Comparison of ENCODE assay signal across 8 cellular contexts in genomic region chr22:17036842-17037711, GRCh38. TPM values are rescaled to one million over a fixed set of nuclear protein-coding genes. Genes with fewer than 3 reads are reported as not detected.
DNase-seq lines count a peak whose midpoint lies in the region; ATAC-seq and TF ChIP-seq lines count a peak whose summit lies in the region.
"Not testable (repeated sequence)": the region's sequence is repeated elsewhere in the genome, so short reads cannot be mapped to it uniquely, and the experiment has no call there.

No MANE protein-coding gene starts in this region.

- peak; percentile 7 for DNase-seq in BJ (ENCODE audit: low read depth)
- DNase-seq in NCI-H1930 (lab: John Stamatoyannopoulos, UW) = peak; percentile 15 to 16
- DNase-seq in activated CD4-positive, alpha-beta T cell treated with anti-CD3 and anti-CD28 coated beads, Interleukin-2, amount 10 ng/mL, durations not matched to agents 24 days and 14 days; coronary artery (ENCODE audit: low spot score); left colon; spleen: not testable (repeated sequence)

- peak; percentile 61 for ATAC-seq in GM19043 (IDR thresholded peaks at IDR 0.05; ENCODE audit: low read depth, unreplicated experiment)
- ATAC-seq in HG03025 (IDR thresholded peaks at IDR 0.05; ENCODE audit: low FRiP score, unreplicated experiment) = peak; percentile 56
- peak; percentile 48 for ATAC-seq in left colon

- CTCF ChIA-PET in BJ (lab: Yijun Ruan, JAX) = interaction anchor here (1.9 kb wide), 1 partner anchor 21 kb away, joined by 8 read pairs; no protein-coding TSS in a partner anchor

- not testable (repeated sequence) for H3K9me3 Mint-ChIP-seq in activated CD4-positive, alpha-beta T cell treated with anti-CD3 and anti-CD28 coated beads, Interleukin-2, amount 10 ng/mL, durations not matched to agents 24 days and 14 days

- H3K4me1 ChIP-seq in spleen = peaks cover 0 to 20% (median 7%) of the 10 kb centered on the region in 6 donors

- POLR2A ChIA-PET in BJ (lab: Charles Lee) = not testable (repeated sequence)

- not testable (repeated sequence) for H3K36me3 Mint-ChIP-seq in activated CD4-positive, alpha-beta T cell treated with anti-CD3 and anti-CD28 coated beads, Interleukin-2, amount 10 ng/mL, durations not matched to agents 24 days and 14 days (ENCODE audit: low read depth)

- not testable (repeated sequence) for H3K27ac Mint-ChIP-seq in activated CD4-positive, alpha-beta T cell treated with anti-CD3 and anti-CD28 coated beads, Interleukin-2, amount 10 ng/mL, durations not matched to agents 24 days and 14 days

- not testable (repeated sequence) for TF ChIP-seq CTCF in BJ (IDR thresholded peaks at IDR 0.05; ENCODE audit: insufficient read depth, low read depth, low read length); coronary artery (IDR thresholded peaks at IDR 0.05); spleen (IDR thresholded peaks at IDR 0.05 in 8 of 11, conservative IDR thresholded peaks at IDR 0.05 in 3 of 11)

- H3K27ac ChIP-seq in coronary artery (peak overlapping the region in 1 of 2 donors; percentile 37), spleen (peak overlapping the region in 3 of 8 donors; percentile 63 to 73 (median 70))

- intact Hi-C loops in activated CD4-positive, alpha-beta T cell treated with anti-CD3 and anti-CD28 coated beads, Interleukin-2, amount 10 ng/mL, durations not matched to agents 24 days and 14 days (cut with micrococcal nuclease); left colon (cut with DNase I, micrococcal nuclease); spleen (cut with DNase I; ENCODE audit: low total_unique reads): not testable (repeated sequence)

- H3K9me3 ChIP-seq in spleen = not testable (repeated sequence)

- H3K4me3 Mint-ChIP-seq in activated CD4-positive, alpha-beta T cell treated with anti-CD3 and anti-CD28 coated beads, Interleukin-2, amount 10 ng/mL, durations not matched to agents 24 days and 14 days = peak overlapping the region; percentile 66

- H3K36me3 ChIP-seq in BJ (ENCODE audit: control insufficient read depth, insufficient read depth, low read length); spleen: not testable (repeated sequence)

- TF ChIP-seq POLR2A in spleen (IDR thresholded peaks at IDR 0.05) = not testable (repeated sequence)

- H3K27me3 Mint-ChIP-seq in activated CD4-positive, alpha-beta T cell treated with anti-CD3 and anti-CD28 coated beads, Interleukin-2, amount 10 ng/mL, durations not matched to agents 24 days and 14 days = peaks cover 23% of the 10 kb centered on the region

- not testable (repeated sequence) for H3K27me3 ChIP-seq in BJ (ENCODE audit: control insufficient read depth, insufficient read depth, low read length)
- peaks cover 0 to 41% (median 11%) of the 10 kb centered on the region in 7 donors for H3K27me3 ChIP-seq in spleen (replicated peaks in 1 of 7)

- WGBS in spleen, 5 donors = 33 to 78% (median 38%) methylated on average over 9 to 36 of the region's 56 CpGs

- H3K4me3 ChIP-seq in BJ (ENCODE audit: low read depth, low read length) (peak overlapping the region; percentile 48), coronary artery (peak overlapping the region; percentile 61), spleen (peak overlapping the region; percentile 12 to 67 (median 25))

- H3K4me1 Mint-ChIP-seq in activated CD4-positive, alpha-beta T cell treated with anti-CD3 and anti-CD28 coated beads, Interleukin-2, amount 10 ng/mL, durations not matched to agents 24 days and 14 days = not testable (repeated sequence)

RNA-seq across cellular contexts. Expression of gene GAB4, which starts 29.1 kb away (rescaled TPM):
- polyA plus RNA-seq in BJ (2011; rRNA removed) (not detected in 2 replicates), spleen (under 1 TPM in 1 of 3 donors, not detected in 2; 0.03 TPM)
- not detected in 2 replicates for polyA minus RNA-seq in BJ (2011; rRNA and poly(A)+ RNA removed)
- total RNA-seq in activated CD4-positive, alpha-beta T cell treated with anti-CD3 and anti-CD28 coated beads, Interleukin-2, amount 10 ng/mL, durations not matched to agents 24 days and 14 days = not detected in 2 replicates
- total RNA-seq in left colon (not detected), spleen (under 1 TPM in 2 of 7 donors, not detected in 5; 0.25 to 0.46 TPM)

RNA-seq across cellular contexts. Expression of gene IL17RA, which starts 47.7 kb away (rescaled TPM):
- polyA plus RNA-seq in BJ (2011; rRNA removed) = 20.7 and 27.0 TPM in 2 replicates
- polyA minus RNA-seq in BJ (2011; rRNA and poly(A)+ RNA removed) = 8.8 and 13.0 TPM in 2 replicates
- 18.4 and 19.8 TPM in 2 replicates for total RNA-seq in activated CD4-positive, alpha-beta T cell treated with anti-CD3 and anti-CD28 coated beads, Interleukin-2, amount 10 ng/mL, durations not matched to agents 24 days and 14 days
- 10 to 100 TPM; 15.7 to 18.5 TPM for total RNA-seq in left colon
- total RNA-seq in spleen = 100 to 1,000 TPM in 1 of 7 donors, 10 to 100 TPM in 6; 38.0 to 100 (median 56.6) TPM
- polyA plus RNA-seq in spleen = 1 to 10 TPM; 2.9 to 8.4 (median 5.0) TPM
